Comparison of ENCODE assay signal across 17 cellular contexts in the genomic region with DNA sequence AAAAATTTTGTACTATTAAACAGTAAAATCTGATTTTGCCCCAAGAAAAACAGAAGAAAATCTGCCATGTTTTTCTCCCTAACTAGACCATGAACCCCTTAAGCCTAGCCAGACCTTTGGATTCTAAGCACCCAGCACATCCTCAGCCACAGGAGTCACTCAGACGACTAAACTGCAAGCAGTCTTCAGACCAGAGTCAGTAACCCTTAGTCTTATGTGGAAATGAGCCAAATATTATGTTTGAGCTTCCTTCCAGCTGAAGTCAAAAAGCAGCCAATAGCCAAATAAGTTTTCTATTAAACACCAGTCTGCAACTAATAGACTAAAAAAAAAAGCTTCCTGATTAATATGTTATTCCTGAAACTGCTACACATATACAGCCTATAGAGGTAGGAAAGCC.
"Had no signal": no experiment of that assay in that cellular context is flagged by ENCODE, and none has a peak within 500 bp of the region (broad histone marks: within the 10 kb centered on the region; RNA-seq: fewer than 3 reads in every experiment).

No MANE protein-coding gene starts in this region.

- H3K4me3 ChIP-seq: hepatocyte, lower lobe of right lung, psoas muscle, sigmoid colon, stomach, thoracic aorta, uterus had no signal

- H3K36me3 ChIP-seq: uterus had no signal

- H3K27me3 ChIP-seq: hepatocyte, sigmoid colon, stomach, uterus had no signal

- H3K27me3 Mint-ChIP-seq: brain; dendritic cell treated with granulocyte-macrophage colony-stimulating factor and Interleukin-4, amounts not matched to agents 40 ng/mL and 50 ng/mL, for 4 days; effector memory CD8-positive, alpha-beta T cell had no signal

- H3K9me3 Mint-ChIP-seq: activated naive CD4-positive, alpha-beta T cell treated with anti-CD3 and anti-CD28 coated beads, Interleukin-2, amount 50 U/mL, for 72 hours; brain; dendritic cell treated with granulocyte-macrophage colony-stimulating factor and Interleukin-4, amounts not matched to agents 40 ng/mL and 50 ng/mL, for 4 days; effector memory CD8-positive, alpha-beta T cell; neural crest cell had no signal

- H3K27ac Mint-ChIP-seq: activated naive CD4-positive, alpha-beta T cell treated with anti-CD3 and anti-CD28 coated beads, Interleukin-2, amount 50 U/mL, for 72 hours; brain; dendritic cell treated with granulocyte-macrophage colony-stimulating factor and Interleukin-4, amounts not matched to agents 40 ng/mL and 50 ng/mL, for 4 days had no signal

- H3K9me3 ChIP-seq: lower lobe of right lung, psoas muscle, sigmoid colon, stomach, thoracic aorta, uterus had no signal

- ATAC-seq: activated CD4-positive, CD25-positive, alpha-beta regulatory T cell treated with anti-CD3 and anti-CD28 coated beads, Interleukin-2, amount 50 U/mL, for 24 hours; activated naive CD4-positive, alpha-beta T cell treated with anti-CD3 and anti-CD28 coated beads, Interleukin-2, amount 50 U/mL, for 72 hours; effector memory CD8-positive, alpha-beta T cell; lower lobe of right lung; psoas muscle had no signal

- H2AFZ ChIP-seq: hepatocyte had no signal

- H3K4me2 ChIP-seq: hepatocyte had no signal

- H3K4me3 Mint-ChIP-seq: brain; dendritic cell treated with granulocyte-macrophage colony-stimulating factor and Interleukin-4, amounts not matched to agents 40 ng/mL and 50 ng/mL, for 4 days; effector memory CD8-positive, alpha-beta T cell; neural crest cell had no signal

- DNase-seq: activated effector memory CD4-positive, alpha-beta T cell treated with Interleukin-2 at 50 U/mL for 16 hours; activated T-cell treated with anti-CD3 and anti-CD28 coated beads, Interleukin-2, amount 50 U/mL, for 1 hour; amygdala; effector memory CD8-positive, alpha-beta T cell; lower lobe of right lung; psoas muscle; sigmoid colon; stimulated activated CD4-positive, alpha-beta T cell treated with anti-CD3 and anti-CD28 coated beads, Interleukin-1b, Interleukin-23, amount 100 ng/mL, for 48 hours; stomach; uterus had no signal

- H3K27ac ChIP-seq: hepatocyte, lower lobe of right lung, psoas muscle, stomach, thoracic aorta, uterus had no signal
